ENCODE assay signal across 1 cellular context in the genomic region with DNA sequence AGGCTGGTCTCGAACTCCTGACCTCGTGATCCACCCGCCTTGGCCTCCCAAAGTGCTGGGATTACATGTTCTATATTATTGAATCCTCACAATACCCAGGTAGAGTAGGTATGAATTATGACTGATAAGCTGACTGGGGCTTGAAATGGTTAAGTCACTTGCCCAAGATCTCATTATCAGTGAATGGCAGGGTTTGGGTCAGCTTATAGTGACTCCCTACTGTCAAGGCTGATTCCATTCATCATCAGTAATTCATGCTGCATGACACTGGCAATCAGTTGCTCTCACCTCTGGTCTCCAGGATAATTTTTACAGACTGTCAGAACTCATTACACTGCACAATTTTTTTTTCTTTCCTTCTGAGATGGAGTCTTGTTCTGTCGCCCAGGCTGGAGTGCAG.
A peak's percentile ranks its signal among the peaks of the same experiment; 100 is the strongest.
TF ChIP-seq lines count a peak whose summit lies in the region.

No MANE protein-coding gene starts in this region.

TF ChIP-seq in K562, 482 proteins besides CTCF, POLR2A, EP300 and RAD21 (continued from another document and continues in another):
- TF ChIP-seq, protein P1, sequence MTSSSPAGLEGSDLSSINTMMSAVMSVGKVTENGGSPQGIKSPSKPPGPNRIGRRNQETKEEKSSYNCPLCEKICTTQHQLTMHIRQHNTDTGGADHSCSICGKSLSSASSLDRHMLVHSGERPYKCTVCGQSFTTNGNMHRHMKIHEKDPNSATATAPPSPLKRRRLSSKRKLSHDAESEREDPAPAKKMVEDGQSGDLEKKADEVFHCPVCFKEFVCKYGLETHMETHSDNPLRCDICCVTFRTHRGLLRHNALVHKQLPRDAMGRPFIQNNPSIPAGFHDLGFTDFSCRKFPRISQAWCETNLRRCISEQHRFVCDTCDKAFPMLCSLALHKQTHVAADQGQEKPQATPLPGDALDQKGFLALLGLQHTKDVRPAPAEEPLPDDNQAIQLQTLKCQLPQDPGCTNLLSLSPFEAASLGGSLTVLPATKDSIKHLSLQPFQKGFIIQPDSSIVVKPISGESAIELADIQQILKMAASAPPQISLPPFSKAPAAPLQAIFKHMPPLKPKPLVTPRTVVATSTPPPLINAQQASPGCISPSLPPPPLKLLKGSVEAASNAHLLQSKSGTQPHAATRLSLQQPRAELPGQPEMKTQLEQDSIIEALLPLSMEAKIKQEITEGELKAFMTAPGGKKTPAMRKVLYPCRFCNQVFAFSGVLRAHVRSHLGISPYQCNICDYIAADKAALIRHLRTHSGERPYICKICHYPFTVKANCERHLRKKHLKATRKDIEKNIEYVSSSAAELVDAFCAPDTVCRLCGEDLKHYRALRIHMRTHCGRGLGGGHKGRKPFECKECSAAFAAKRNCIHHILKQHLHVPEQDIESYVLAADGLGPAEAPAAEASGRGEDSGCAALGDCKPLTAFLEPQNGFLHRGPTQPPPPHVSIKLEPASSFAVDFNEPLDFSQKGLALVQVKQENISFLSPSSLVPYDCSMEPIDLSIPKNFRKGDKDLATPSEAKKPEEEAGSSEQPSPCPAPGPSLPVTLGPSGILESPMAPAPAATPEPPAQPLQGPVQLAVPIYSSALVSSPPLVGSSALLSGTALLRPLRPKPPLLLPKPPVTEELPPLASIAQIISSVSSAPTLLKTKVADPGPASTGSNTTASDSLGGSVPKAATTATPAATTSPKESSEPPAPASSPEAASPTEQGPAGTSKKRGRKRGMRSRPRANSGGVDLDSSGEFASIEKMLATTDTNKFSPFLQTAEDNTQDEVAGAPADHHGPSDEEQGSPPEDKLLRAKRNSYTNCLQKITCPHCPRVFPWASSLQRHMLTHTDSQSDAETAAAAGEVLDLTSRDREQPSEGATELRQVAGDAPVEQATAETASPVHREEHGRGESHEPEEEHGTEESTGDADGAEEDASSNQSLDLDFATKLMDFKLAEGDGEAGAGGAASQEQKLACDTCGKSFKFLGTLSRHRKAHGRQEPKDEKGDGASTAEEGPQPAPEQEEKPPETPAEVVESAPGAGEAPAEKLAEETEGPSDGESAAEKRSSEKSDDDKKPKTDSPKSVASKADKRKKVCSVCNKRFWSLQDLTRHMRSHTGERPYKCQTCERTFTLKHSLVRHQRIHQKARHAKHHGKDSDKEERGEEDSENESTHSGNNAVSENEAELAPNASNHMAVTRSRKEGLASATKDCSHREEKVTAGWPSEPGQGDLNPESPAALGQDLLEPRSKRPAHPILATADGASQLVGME (CRISPR knock-in tag; IDR thresholded peaks at IDR 0.05): no peak
- no peak for TF ChIP-seq MTF1 (CRISPR knock-in tag; IDR thresholded peaks at IDR 0.05; ENCODE audit: borderline replicate concordance)
- TF ChIP-seq ASH1L (IDR thresholded peaks at IDR 0.05; ENCODE audit: borderline replicate concordance, low read depth, partially characterized antibody): no peak
- TF ChIP-seq ZBTB8A (IDR thresholded peaks at IDR 0.05; ENCODE audit: partially characterized antibody): no peak
- TF ChIP-seq JUNB (CRISPR knock-in tag; conservative IDR thresholded peaks at IDR 0.05): no peak
- TF ChIP-seq RBM14 (IDR thresholded peaks at IDR 0.05; ENCODE audit: borderline replicate concordance, insufficient read depth, low read depth, low read length): no peak
- TF ChIP-seq NFE2 (IDR thresholded peaks at IDR 0.05; ENCODE audit: low read depth): peak; percentile 46; the same call in 1 of the 2 replicates
- TF ChIP-seq, protein P2, sequence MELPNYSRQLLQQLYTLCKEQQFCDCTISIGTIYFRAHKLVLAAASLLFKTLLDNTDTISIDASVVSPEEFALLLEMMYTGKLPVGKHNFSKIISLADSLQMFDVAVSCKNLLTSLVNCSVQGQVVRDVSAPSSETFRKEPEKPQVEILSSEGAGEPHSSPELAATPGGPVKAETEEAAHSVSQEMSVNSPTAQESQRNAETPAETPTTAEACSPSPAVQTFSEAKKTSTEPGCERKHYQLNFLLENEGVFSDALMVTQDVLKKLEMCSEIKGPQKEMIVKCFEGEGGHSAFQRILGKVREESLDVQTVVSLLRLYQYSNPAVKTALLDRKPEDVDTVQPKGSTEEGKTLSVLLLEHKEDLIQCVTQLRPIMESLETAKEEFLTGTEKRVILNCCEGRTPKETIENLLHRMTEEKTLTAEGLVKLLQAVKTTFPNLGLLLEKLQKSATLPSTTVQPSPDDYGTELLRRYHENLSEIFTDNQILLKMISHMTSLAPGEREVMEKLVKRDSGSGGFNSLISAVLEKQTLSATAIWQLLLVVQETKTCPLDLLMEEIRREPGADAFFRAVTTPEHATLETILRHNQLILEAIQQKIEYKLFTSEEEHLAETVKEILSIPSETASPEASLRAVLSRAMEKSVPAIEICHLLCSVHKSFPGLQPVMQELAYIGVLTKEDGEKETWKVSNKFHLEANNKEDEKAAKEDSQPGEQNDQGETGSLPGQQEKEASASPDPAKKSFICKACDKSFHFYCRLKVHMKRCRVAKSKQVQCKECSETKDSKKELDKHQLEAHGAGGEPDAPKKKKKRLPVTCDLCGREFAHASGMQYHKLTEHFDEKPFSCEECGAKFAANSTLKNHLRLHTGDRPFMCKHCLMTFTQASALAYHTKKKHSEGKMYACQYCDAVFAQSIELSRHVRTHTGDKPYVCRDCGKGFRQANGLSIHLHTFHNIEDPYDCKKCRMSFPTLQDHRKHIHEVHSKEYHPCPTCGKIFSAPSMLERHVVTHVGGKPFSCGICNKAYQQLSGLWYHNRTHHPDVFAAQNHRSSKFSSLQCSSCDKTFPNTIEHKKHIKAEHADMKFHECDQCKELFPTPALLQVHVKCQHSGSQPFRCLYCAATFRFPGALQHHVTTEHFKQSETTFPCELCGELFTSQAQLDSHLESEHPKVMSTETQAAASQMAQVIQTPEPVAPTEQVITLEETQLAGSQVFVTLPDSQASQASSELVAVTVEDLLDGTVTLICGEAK (IDR thresholded peaks at IDR 0.05): no peak
- TF ChIP-seq, protein P2 (CRISPR knock-in tag; IDR thresholded peaks at IDR 0.05): no peak
- TF ChIP-seq ESRRB (CRISPR knock-in tag; IDR thresholded peaks at IDR 0.05; ENCODE audit: borderline replicate concordance): no peak
- peak; percentile 38 for TF ChIP-seq FOSL1 (tag; conservative IDR thresholded peaks at IDR 0.05)
- TF ChIP-seq, protein P3, sequence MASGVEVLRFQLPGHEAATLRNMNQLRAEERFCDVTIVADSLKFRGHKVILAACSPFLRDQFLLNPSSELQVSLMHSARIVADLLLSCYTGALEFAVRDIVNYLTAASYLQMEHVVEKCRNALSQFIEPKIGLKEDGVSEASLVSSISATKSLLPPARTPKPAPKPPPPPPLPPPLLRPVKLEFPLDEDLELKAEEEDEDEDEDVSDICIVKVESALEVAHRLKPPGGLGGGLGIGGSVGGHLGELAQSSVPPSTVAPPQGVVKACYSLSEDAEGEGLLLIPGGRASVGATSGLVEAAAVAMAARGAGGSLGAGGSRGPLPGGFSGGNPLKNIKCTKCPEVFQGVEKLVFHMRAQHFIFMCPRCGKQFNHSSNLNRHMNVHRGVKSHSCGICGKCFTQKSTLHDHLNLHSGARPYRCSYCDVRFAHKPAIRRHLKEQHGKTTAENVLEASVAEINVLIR (CRISPR knock-in tag; IDR thresholded peaks at IDR 0.05): no peak
- TF ChIP-seq KAT8 (IDR thresholded peaks at IDR 0.05; ENCODE audit: low read depth): no peak
- TF ChIP-seq ZNF717 (CRISPR knock-in tag; IDR thresholded peaks at IDR 0.05): no peak
- TF ChIP-seq ELF2 (CRISPR knock-in tag; IDR thresholded peaks at IDR 0.05): no peak
- no peak for TF ChIP-seq ZNF121 (CRISPR knock-in tag; conservative IDR thresholded peaks at IDR 0.05)
- TF ChIP-seq JUN (IDR thresholded peaks at IDR 0.05; ENCODE audit: borderline replicate concordance, low read depth, low read length): no peak
- TF ChIP-seq JUN (CRISPR knock-in tag; IDR thresholded peaks at IDR 0.05; ENCODE audit: borderline replicate concordance): no peak
- TF ChIP-seq ZNF324 (CRISPR knock-in tag; IDR thresholded peaks at IDR 0.05): no peak
- no peak for TF ChIP-seq TSC22D4 (tag; IDR thresholded peaks at IDR 0.05)
- TF ChIP-seq CEBPG (CRISPR knock-in tag; IDR thresholded peaks at IDR 0.05): no peak; the same call in 1 of the 2 replicates
- TF ChIP-seq CEBPG (tag; conservative IDR thresholded peaks at IDR 0.05 in 1 of 2, IDR thresholded peaks at IDR 0.05 in 1 of 2): no peak
- TF ChIP-seq, protein P4, sequence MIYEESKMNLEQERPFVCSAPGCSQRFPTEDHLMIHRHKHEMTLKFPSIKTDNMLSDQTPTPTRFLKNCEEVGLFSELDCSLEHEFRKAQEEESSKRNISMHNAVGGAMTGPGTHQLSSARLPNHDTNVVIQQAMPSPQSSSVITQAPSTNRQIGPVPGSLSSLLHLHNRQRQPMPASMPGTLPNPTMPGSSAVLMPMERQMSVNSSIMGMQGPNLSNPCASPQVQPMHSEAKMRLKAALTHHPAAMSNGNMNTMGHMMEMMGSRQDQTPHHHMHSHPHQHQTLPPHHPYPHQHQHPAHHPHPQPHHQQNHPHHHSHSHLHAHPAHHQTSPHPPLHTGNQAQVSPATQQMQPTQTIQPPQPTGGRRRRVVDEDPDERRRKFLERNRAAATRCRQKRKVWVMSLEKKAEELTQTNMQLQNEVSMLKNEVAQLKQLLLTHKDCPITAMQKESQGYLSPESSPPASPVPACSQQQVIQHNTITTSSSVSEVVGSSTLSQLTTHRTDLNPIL (CRISPR knock-in tag; IDR thresholded peaks at IDR 0.05): no peak
- TF ChIP-seq, protein P5, sequence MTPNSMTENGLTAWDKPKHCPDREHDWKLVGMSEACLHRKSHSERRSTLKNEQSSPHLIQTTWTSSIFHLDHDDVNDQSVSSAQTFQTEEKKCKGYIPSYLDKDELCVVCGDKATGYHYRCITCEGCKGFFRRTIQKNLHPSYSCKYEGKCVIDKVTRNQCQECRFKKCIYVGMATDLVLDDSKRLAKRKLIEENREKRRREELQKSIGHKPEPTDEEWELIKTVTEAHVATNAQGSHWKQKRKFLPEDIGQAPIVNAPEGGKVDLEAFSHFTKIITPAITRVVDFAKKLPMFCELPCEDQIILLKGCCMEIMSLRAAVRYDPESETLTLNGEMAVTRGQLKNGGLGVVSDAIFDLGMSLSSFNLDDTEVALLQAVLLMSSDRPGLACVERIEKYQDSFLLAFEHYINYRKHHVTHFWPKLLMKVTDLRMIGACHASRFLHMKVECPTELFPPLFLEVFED (CRISPR knock-in tag; conservative IDR thresholded peaks at IDR 0.05): no peak
- no peak for TF ChIP-seq SAFB (IDR thresholded peaks at IDR 0.05; ENCODE audit: borderline replicate concordance, low read depth, low read length)
- TF ChIP-seq, protein P6, sequence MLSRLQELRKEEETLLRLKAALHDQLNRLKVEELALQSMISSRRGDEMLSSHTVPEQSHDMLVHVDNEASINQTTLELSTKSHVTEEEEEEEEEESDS (CRISPR knock-in tag; IDR thresholded peaks at IDR 0.05): no peak
- TF ChIP-seq ZC3H4 (CRISPR knock-in tag; IDR thresholded peaks at IDR 0.05; ENCODE audit: borderline replicate concordance): no peak
- no peak for TF ChIP-seq ZNF239 (CRISPR knock-in tag; IDR thresholded peaks at IDR 0.05)
- TF ChIP-seq MCM3 (IDR thresholded peaks at IDR 0.05): no peak
- TF ChIP-seq PRMT5 (CRISPR knock-in tag; IDR thresholded peaks at IDR 0.05): no peak
- TF ChIP-seq, protein P7, sequence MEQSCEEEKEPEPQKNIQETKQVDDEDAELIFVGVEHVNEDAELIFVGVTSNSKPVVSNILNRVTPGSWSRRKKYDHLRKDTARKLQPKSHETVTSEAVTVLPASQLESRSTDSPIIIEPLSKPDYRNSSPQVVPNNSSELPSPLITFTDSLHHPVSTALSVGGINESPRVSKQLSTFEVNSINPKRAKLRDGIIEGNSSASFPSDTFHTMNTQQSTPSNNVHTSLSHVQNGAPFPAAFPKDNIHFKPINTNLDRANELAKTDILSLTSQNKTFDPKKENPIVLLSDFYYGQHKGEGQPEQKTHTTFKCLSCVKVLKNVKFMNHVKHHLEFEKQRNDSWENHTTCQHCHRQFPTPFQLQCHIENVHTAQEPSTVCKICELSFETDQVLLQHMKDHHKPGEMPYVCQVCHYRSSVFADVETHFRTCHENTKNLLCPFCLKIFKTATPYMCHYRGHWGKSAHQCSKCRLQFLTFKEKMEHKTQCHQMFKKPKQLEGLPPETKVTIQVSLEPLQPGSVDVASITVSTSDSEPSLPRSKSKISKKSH (CRISPR knock-in tag; IDR thresholded peaks at IDR 0.05): no peak
- TF ChIP-seq, protein P8, sequence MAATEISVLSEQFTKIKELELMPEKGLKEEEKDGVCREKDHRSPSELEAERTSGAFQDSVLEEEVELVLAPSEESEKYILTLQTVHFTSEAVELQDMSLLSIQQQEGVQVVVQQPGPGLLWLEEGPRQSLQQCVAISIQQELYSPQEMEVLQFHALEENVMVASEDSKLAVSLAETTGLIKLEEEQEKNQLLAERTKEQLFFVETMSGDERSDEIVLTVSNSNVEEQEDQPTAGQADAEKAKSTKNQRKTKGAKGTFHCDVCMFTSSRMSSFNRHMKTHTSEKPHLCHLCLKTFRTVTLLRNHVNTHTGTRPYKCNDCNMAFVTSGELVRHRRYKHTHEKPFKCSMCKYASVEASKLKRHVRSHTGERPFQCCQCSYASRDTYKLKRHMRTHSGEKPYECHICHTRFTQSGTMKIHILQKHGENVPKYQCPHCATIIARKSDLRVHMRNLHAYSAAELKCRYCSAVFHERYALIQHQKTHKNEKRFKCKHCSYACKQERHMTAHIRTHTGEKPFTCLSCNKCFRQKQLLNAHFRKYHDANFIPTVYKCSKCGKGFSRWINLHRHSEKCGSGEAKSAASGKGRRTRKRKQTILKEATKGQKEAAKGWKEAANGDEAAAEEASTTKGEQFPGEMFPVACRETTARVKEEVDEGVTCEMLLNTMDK (IDR thresholded peaks at IDR 0.05; ENCODE audit: borderline replicate concordance, insufficient read depth, low read depth, low read length, poor library complexity, severe bottlenecking): no peak
- no peak for TF ChIP-seq MYC (IDR thresholded peaks at IDR 0.05; ENCODE audit: low read depth, low read length)
- TF ChIP-seq MYC (CRISPR knock-in tag; IDR thresholded peaks at IDR 0.05; ENCODE audit: borderline replicate concordance, low read depth): no peak
- no peak for TF ChIP-seq MEF2A (IDR thresholded peaks at IDR 0.05; ENCODE audit: control insufficient read depth, low read depth, low read length)
